In genomic region chr20:56155625-56156024, GRCh38 we compare ENCODE assay signal across 2 cellular contexts.
A peak's percentile ranks its signal among the peaks of the same experiment; 100 is the strongest.
TF ChIP-seq lines count a peak whose summit lies in the region.

No MANE protein-coding gene starts in this region.

TF ChIP-seq in HepG2, 621 proteins besides CTCF, POLR2A, EP300 and RAD21 (continued from another document):
- TF ChIP-seq ZNF142 (CRISPR knock-in tag; IDR thresholded peaks at IDR 0.05) = no peak
- TF ChIP-seq ZBTB49 (CRISPR knock-in tag; IDR thresholded peaks at IDR 0.05; ENCODE audit: borderline replicate concordance) = no peak
- TF ChIP-seq ISL2 (CRISPR knock-in tag; IDR thresholded peaks at IDR 0.05) = no peak
- TF ChIP-seq ZNF326 (CRISPR knock-in tag; IDR thresholded peaks at IDR 0.05; ENCODE audit: borderline replicate concordance) = no peak
- TF ChIP-seq PLRG1 (conservative IDR thresholded peaks at IDR 0.05) = 0 out of 2 replicates have a peak, but pooled peaks have one; percentile 50
- no peak for TF ChIP-seq MLLT10 (CRISPR knock-in tag; IDR thresholded peaks at IDR 0.05)
- peak; percentile 69; the same call in 1 of the 2 replicates for TF ChIP-seq NONO (IDR thresholded peaks at IDR 0.05)
- no peak for TF ChIP-seq NONO (CRISPR knock-in tag; conservative IDR thresholded peaks at IDR 0.05)
- TF ChIP-seq IKZF1 (IDR thresholded peaks at IDR 0.05) = peak; percentile 59; the same call in 1 of the 2 replicates
- TF ChIP-seq SOX6 (IDR thresholded peaks at IDR 0.05) = peak; percentile 58; the same call in 1 of the 2 replicates
- no peak for TF ChIP-seq SOX6 (CRISPR knock-in tag; IDR thresholded peaks at IDR 0.05)
- no peak for TF ChIP-seq ZNF260 (CRISPR knock-in tag; IDR thresholded peaks at IDR 0.05; ENCODE audit: borderline replicate concordance, low read depth)
- TF ChIP-seq FOXP1 (IDR thresholded peaks at IDR 0.05) = 0 out of 2 replicates have a peak, but pooled peaks have one; percentile 32
- TF ChIP-seq FOXP1 (CRISPR knock-in tag; IDR thresholded peaks at IDR 0.05) = no peak
- no peak for TF ChIP-seq FOSL2 (CRISPR knock-in tag; IDR thresholded peaks at IDR 0.05)
- no peak for TF ChIP-seq LBX2 (CRISPR knock-in tag; IDR thresholded peaks at IDR 0.05; ENCODE audit: borderline replicate concordance)
- 0 out of 2 replicates have a peak, but pooled peaks have one; percentile 26 for TF ChIP-seq FOXK2 (IDR thresholded peaks at IDR 0.05)

TF ChIP-seq in GM12878, 131 proteins besides CTCF, POLR2A, EP300 and RAD21 (continued from another document):
- TF ChIP-seq E4F1 (IDR thresholded peaks at IDR 0.05; ENCODE audit: borderline replicate concordance, partially characterized antibody) = peak; percentile 26
TF ChIP-seq in GM12878: peak in this region for 1.
